10 cellular contexts compared by ENCODE assay signal in genomic region chr18:47917923-47918610, GRCh38. TPM values are rescaled to one million over a fixed set of nuclear protein-coding genes. Genes with fewer than 3 reads are reported as not detected.
DNase-seq lines count a peak whose midpoint lies in the region; ATAC-seq and FAIRE-seq lines count a peak whose summit lies in the region.
"Had no signal": no experiment of that assay in that cellular context is flagged by ENCODE, and none has a peak within 500 bp of the region (broad histone marks: within the 10 kb centered on the region; RNA-seq: fewer than 3 reads in every experiment).

No MANE protein-coding gene starts in this region.

- no peaks in the 10 kb centered on the region for H3K27me3 Mint-ChIP-seq in activated T-cell treated with anti-CD3 and anti-CD28 coated beads, Interleukin-2, amount 50 U/mL, for 72 hours (ENCODE audit: low read depth)
- no peaks in the 10 kb centered on the region for H3K27me3 Mint-ChIP-seq in natural killer cell treated with Interleukin-12 subunit alpha and Interleukin-12 subunit beta and Interleukin-15 and Interleukin-18, amount 100 ng/mL, for 72 hours

- DNase-seq in GM18507 (ENCODE audit: extremely low spot score, insufficient read length, low read depth) (peak; percentile 15), H7 (peak; percentile 29), RCC 7860 (ENCODE audit: low spot score) (no peak), NCI-H1417 (lab: John Stamatoyannopoulos, UW) (no peak)
- DNase-seq in activated T-cell treated with anti-CD3 and anti-CD28 coated beads, Interleukin-2, amount 50 U/mL, for 72 hours = peak in 1 of 2 donors; percentile 30
- DNase-seq in natural killer cell treated with Interleukin-12 subunit alpha and Interleukin-12 subunit beta and Interleukin-15 and Interleukin-18, amount 100 ng/mL, for 72 hours (ENCODE audit: low spot score) = no peak
- DNase-seq: DMS79 treated with DMSO at 0.1 percent for 48 hours, NCI-H187, PC-9 had no signal

- peak overlapping the region; percentile 100 for H3K27ac Mint-ChIP-seq in activated T-cell treated with anti-CD3 and anti-CD28 coated beads, Interleukin-2, amount 50 U/mL, for 72 hours
- peak overlapping the region; percentile 6 to 83 for H3K27ac Mint-ChIP-seq in natural killer cell treated with Interleukin-12 subunit alpha and Interleukin-12 subunit beta and Interleukin-15 and Interleukin-18, amount 100 ng/mL, for 72 hours

- ATAC-seq in activated T-cell treated with anti-CD3 and anti-CD28 coated beads, Interleukin-2, amount 50 U/mL, for 72 hours (replicated peaks in 1 of 2) = peak; percentile 75 to 76
- no peak for ATAC-seq in natural killer cell treated with Interleukin-12 subunit alpha and Interleukin-12 subunit beta and Interleukin-15 and Interleukin-18, amount 100 ng/mL, for 72 hours
- no peak for ATAC-seq in HG03521 (IDR thresholded peaks at IDR 0.05; ENCODE audit: unreplicated experiment)

- H3K4me1 Mint-ChIP-seq in activated T-cell treated with anti-CD3 and anti-CD28 coated beads, Interleukin-2, amount 50 U/mL, for 72 hours (ENCODE audit: low read depth) = peaks cover 97% of the 10 kb centered on the region
- H3K4me1 Mint-ChIP-seq in natural killer cell treated with Interleukin-12 subunit alpha and Interleukin-12 subunit beta and Interleukin-15 and Interleukin-18, amount 100 ng/mL, for 72 hours (ENCODE audit: low read depth in 2 of 2) = peaks cover 41 to 65% of the 10 kb centered on the region in 2 donors

- no peaks in the 10 kb centered on the region for H3K36me3 ChIP-seq in H7 (replicated peaks; ENCODE audit: control insufficient read depth, insufficient read depth, low read length)

- peak overlapping the region; percentile 75 to 94 for H3K4me3 Mint-ChIP-seq in activated T-cell treated with anti-CD3 and anti-CD28 coated beads, Interleukin-2, amount 50 U/mL, for 72 hours
- H3K4me3 Mint-ChIP-seq in natural killer cell treated with Interleukin-12 subunit alpha and Interleukin-12 subunit beta and Interleukin-15 and Interleukin-18, amount 100 ng/mL, for 72 hours = peak overlapping the region; percentile 51

- FAIRE-seq in GM18507 (lab: Jason Lieb, UNC) (peak; percentile 86), RCC 7860 (lab: Jason Lieb, UNC) (no peak)

- H3K27me3 ChIP-seq in H7 (ENCODE audit: control insufficient read depth, insufficient read depth, low read length) = no peaks in the 10 kb centered on the region

- H3K4me3 ChIP-seq in H7 (ENCODE audit: insufficient read depth, low read depth, low read length) = 0 out of 2 replicates have a peak overlapping the region, but pooled peaks have one; percentile 11
- H3K4me3 ChIP-seq: PC-9 had no signal

- H3K36me3 Mint-ChIP-seq in activated T-cell treated with anti-CD3 and anti-CD28 coated beads, Interleukin-2, amount 50 U/mL, for 72 hours (ENCODE audit: insufficient read depth in 2 of 2) = peaks cover 6 to 12% of the 10 kb centered on the region in 2 donors
- no peaks in the 10 kb centered on the region for H3K36me3 Mint-ChIP-seq in natural killer cell treated with Interleukin-12 subunit alpha and Interleukin-12 subunit beta and Interleukin-15 and Interleukin-18, amount 100 ng/mL, for 72 hours

- no peaks in the 10 kb centered on the region for H3K9me3 Mint-ChIP-seq in activated T-cell treated with anti-CD3 and anti-CD28 coated beads, Interleukin-2, amount 50 U/mL, for 72 hours
- H3K9me3 Mint-ChIP-seq in natural killer cell treated with Interleukin-12 subunit alpha and Interleukin-12 subunit beta and Interleukin-15 and Interleukin-18, amount 100 ng/mL, for 72 hours = no peaks in the 10 kb centered on the region

RNA-seq across cellular contexts. Expression of gene SMAD2, which starts 12.4 kb away (rescaled TPM):
- total RNA-seq in H7 (2014; rRNA removed; shearing (Covaris generic)) = 63.3 and 68.1 TPM in 2 replicates
- total RNA-seq in activated T-cell treated with anti-CD3 and anti-CD28 coated beads, Interleukin-2, amount 50 U/mL, for 72 hours = 100 to 1,000 TPM; 249 to 310 TPM
- 100 to 1,000 TPM in 1 of 2 donors, 10 to 100 TPM in 1; 92.1 to 102 TPM for total RNA-seq in natural killer cell treated with Interleukin-12 subunit alpha and Interleukin-12 subunit beta and Interleukin-15 and Interleukin-18, amount 100 ng/mL, for 72 hours

Comparison
In these comparisons a context has a peak if more than half of its experiments do, and no peak if none do; other contexts are left out.
1. DNase-seq: peak in GM18507 (single experiment) and H7 (single experiment); none in natural killer cell treated with Interleukin-12 subunit alpha and Interleukin-12 subunit beta and Interleukin-15 and Interleukin-18, amount 100 ng/mL, for 72 hours (single experiment), RCC 7860 (single experiment) and NCI-H1417 (0 of 3).
2. ATAC-seq: peak in activated T-cell treated with anti-CD3 and anti-CD28 coated beads, Interleukin-2, amount 50 U/mL, for 72 hours (2 of 2); none in natural killer cell treated with Interleukin-12 subunit alpha and Interleukin-12 subunit beta and Interleukin-15 and Interleukin-18, amount 100 ng/mL, for 72 hours (0 of 2) and HG03521 (single experiment).